In genomic region chr10:116679351-116679750, GRCh38 we compare ENCODE assay signal across 8 cellular contexts. TPM values are rescaled to one million over a fixed set of nuclear protein-coding genes. Genes with fewer than 3 reads are reported as not detected.
"Had no signal": no experiment of that assay in that cellular context is flagged by ENCODE, and none has a peak within 500 bp of the region (broad histone marks: within the 10 kb centered on the region; RNA-seq: fewer than 3 reads in every experiment).

No MANE protein-coding gene starts in this region.

- DNase-seq: H9, HCEC 1CT had no signal

- H3K27ac ChIP-seq: HL-60 had no signal

- H3K4me3 ChIP-seq: GM23338 had no signal

- ATAC-seq: GM23338, HepG2 had no signal

RNA-seq across cellular contexts. Expression of gene PNLIPRP2, which starts 58.6 kb away (rescaled TPM):
- total RNA-seq: GM23338, H1, HT1080 had no signal
- polyA plus RNA-seq: IgD-negative memory B cell had no signal
